13 cellular contexts compared by ENCODE assay signal in the genomic region with DNA sequence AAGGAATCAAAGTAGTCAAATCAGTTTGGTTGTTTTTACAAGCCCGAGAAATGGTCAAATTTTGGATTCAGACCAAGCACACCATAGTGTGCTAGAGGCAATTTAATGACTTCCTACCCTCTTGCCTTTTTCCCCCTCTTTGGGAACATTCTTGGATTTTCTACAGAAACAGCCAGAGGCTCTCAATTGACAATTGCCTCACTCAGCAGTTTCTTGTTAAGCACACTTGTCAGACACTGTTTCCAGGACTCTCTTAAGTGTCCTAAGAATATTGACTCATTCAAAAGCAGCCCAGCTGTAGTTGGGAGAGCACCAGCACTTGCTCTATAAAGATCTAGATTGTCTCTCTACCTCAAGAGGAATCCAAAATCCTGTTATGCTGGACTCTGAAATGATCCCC. TPM values are rescaled to one million over a fixed set of nuclear protein-coding genes. Genes with fewer than 3 reads are reported as not detected.
DNase-seq lines count a peak whose midpoint lies in the region; ATAC-seq and TF ChIP-seq lines count a peak whose summit lies in the region.
"Had no signal": no experiment of that assay in that cellular context is flagged by ENCODE, and none has a peak within 500 bp of the region (broad histone marks: within the 10 kb centered on the region; RNA-seq: fewer than 3 reads in every experiment).

No MANE protein-coding gene starts in this region.

- ATAC-seq in left lung (peak; percentile 58), HG03442 (IDR thresholded peaks at IDR 0.05; ENCODE audit: unreplicated experiment) (no peak)

- no peak overlapping the region for H3K27ac Mint-ChIP-seq in MCF 10A (ENCODE audit: low read depth, unreplicated experiment)
- H3K27ac Mint-ChIP-seq: activated CD4-positive, alpha-beta memory T cell treated with anti-CD3 and anti-CD28 coated beads for 36 hours had no signal

- no peaks in the 10 kb centered on the region for H3K9me3 ChIP-seq in breast epithelium
- no peaks in the 10 kb centered on the region for H3K9me3 ChIP-seq in left lung
- H3K9me3 ChIP-seq in Karpas-422 (ENCODE audit: low read length): no peaks in the 10 kb centered on the region
- H3K9me3 ChIP-seq: right atrium auricular region, testis had no signal

- peaks cover 1% of the 10 kb centered on the region for H3K9me3 Mint-ChIP-seq in MCF 10A (ENCODE audit: unreplicated experiment)
- H3K9me3 Mint-ChIP-seq: activated CD4-positive, alpha-beta memory T cell treated with anti-CD3 and anti-CD28 coated beads for 36 hours had no signal

- H3K36me3 Mint-ChIP-seq in MCF 10A (ENCODE audit: insufficient read depth, unreplicated experiment): no peaks in the 10 kb centered on the region
- H3K36me3 Mint-ChIP-seq: activated CD4-positive, alpha-beta memory T cell treated with anti-CD3 and anti-CD28 coated beads for 36 hours had no signal

- BruUV-seq in MCF 10A (replicated peaks; lab: Mats Ljungman, UMichigan): no TSS peak

- intact Hi-C loops in MCF 10A (cut with micrococcal nuclease) (loop anchor here (5.0 kb wide), 1 partner anchor 195 kb away; no protein-coding TSS in a partner anchor), breast epithelium (cut with DNase I; ENCODE audit: low total_unique reads) (no loop called here), left lung (cut with DNase I) (no loop called here)

- TF ChIP-seq CTCF in MCF 10A (IDR thresholded peaks at IDR 0.05; ENCODE audit: unreplicated experiment) (no peak), breast epithelium (IDR thresholded peaks at IDR 0.05) (no peak), left lung (IDR thresholded peaks at IDR 0.05) (no peak), RWPE1 (conservative IDR thresholded peaks at IDR 0.05; ENCODE audit: low read depth) (no peak)

- H3K36me3 ChIP-seq in breast epithelium (no peaks in the 10 kb centered on the region), left lung (no peaks in the 10 kb centered on the region), Karpas-422 (ENCODE audit: insufficient read depth, low read length) (no peaks in the 10 kb centered on the region)
- H3K36me3 ChIP-seq: right atrium auricular region had no signal

- H3K4me3 ChIP-seq in breast epithelium (no peak overlapping the region), left lung (no peak overlapping the region), Karpas-422 (ENCODE audit: low read length) (no peak overlapping the region)
- H3K4me3 ChIP-seq: right atrium auricular region had no signal

- no peaks in the 10 kb centered on the region for H3K27me3 Mint-ChIP-seq in MCF 10A (ENCODE audit: insufficient read depth, unreplicated experiment)

- H3K9ac ChIP-seq in Karpas-422 (ENCODE audit: low read length): no peak overlapping the region

- peaks cover 31% of the 10 kb centered on the region for H3K79me2 ChIP-seq in Karpas-422 (ENCODE audit: low read length)

- H3K27me3 ChIP-seq in breast epithelium (no peaks in the 10 kb centered on the region), left lung (peaks cover 0 to 40% of the 10 kb centered on the region in 2 donors), Karpas-422 (ENCODE audit: low read length) (no peaks in the 10 kb centered on the region)
- H3K27me3 ChIP-seq: right atrium auricular region, testis had no signal

- peaks cover 16% of the 10 kb centered on the region for H3K4me1 Mint-ChIP-seq in MCF 10A (ENCODE audit: insufficient read depth, unreplicated experiment)

- H3K4me1 ChIP-seq in breast epithelium (no peaks in the 10 kb centered on the region), left lung (peaks cover 0 to 27% of the 10 kb centered on the region in 2 donors), Karpas-422 (ENCODE audit: low read length) (peaks cover 14% of the 10 kb centered on the region)

- H3K4me2 ChIP-seq in Karpas-422 (ENCODE audit: low read depth, low read length, poor library complexity, severe bottlenecking): no peak overlapping the region

- CTCF ChIA-PET in MCF 10A (lab: Yijun Ruan, JAX): interaction anchor here (1.7 kb wide), 1 partner anchor 9 kb away, joined by 5 read pairs; no protein-coding TSS in a partner anchor
- CTCF ChIA-PET in RWPE1 (lab: Yijun Ruan, JAX): no interaction called here

- no peaks in the 10 kb centered on the region for H4K20me1 ChIP-seq in Karpas-422 (ENCODE audit: insufficient read depth, low read depth, low read length)

- no peak overlapping the region for H2AFZ ChIP-seq in Karpas-422 (ENCODE audit: low read length)

- DNase-seq in MCF 10A (ENCODE audit: unreplicated experiment) (peak; percentile 33), breast epithelium (ENCODE audit: low spot score in 2 of 2) (no peak), astrocyte of the hippocampus (ENCODE audit: low read depth, low spot score) (peak; percentile 8), left lung (no peak), RWPE1 (ENCODE audit: low spot score) (no peak), Karpas-422 (no peak)
- DNase-seq in stimulated activated CD4-positive, alpha-beta T cell treated with anti-CD3 and anti-CD28 coated beads, Interleukin-4, amount 100 ng/mL, for 24 hours: no peak
- DNase-seq: NCI-H1694 treated with DMSO at 0.1 percent for 48 hours, T-helper 17 cell had no signal

- H3K4me3 Mint-ChIP-seq in MCF 10A (ENCODE audit: unreplicated experiment): no peak overlapping the region

- TF ChIP-seq POLR2A in breast epithelium (IDR thresholded peaks at IDR 0.05): no peak

- no peaks in the 10 kb centered on the region for H3K9me2 ChIP-seq in Karpas-422 (replicated peaks; ENCODE audit: insufficient read depth, low read length)

- POLR2A ChIA-PET in MCF 10A (lab: Yijun Ruan, JAX) (interaction anchor here (0.7 to 1.4 kb wide), 2 partner anchors 30 to 45 kb away, joined by 3 to 4 read pairs; a partner anchor contains a TSS), RWPE1 (lab: Yijun Ruan, JAX; ENCODE audit: low non-redundant PET) (no interaction called here)

- H3K27ac ChIP-seq in breast epithelium: no peak overlapping the region
- no peak overlapping the region for H3K27ac ChIP-seq in left lung
- H3K27ac ChIP-seq in RWPE1: no peak overlapping the region
- no peak overlapping the region for H3K27ac ChIP-seq in Karpas-422 (ENCODE audit: low read length)

RNA-seq across cellular contexts. Expression of a gene that starts 1.5 kb away (rescaled TPM):
- 7.6 and 8.5 TPM in 2 replicates for total RNA-seq in MCF 10A (2022)
- total RNA-seq in breast epithelium: 1 to 10 TPM; 6.0 to 9.5 (median 9.3) TPM
- 1 to 10 TPM; 4.1 to 5.9 TPM for total RNA-seq in left lung
- total RNA-seq in Karpas-422 (2014; rRNA removed; shearing (Covaris generic); ENCODE audit: low replicate concordance): 11.4 and 17.0 TPM in 2 replicates

RNA-seq across cellular contexts. Expression of a gene that starts 44.6 kb away (rescaled TPM):
- total RNA-seq in MCF 10A (2022) (50.4 and 59.4 TPM in 2 replicates), breast epithelium (10 to 100 TPM; 62.3 to 77.0 (median 75.5) TPM), left lung (10 to 100 TPM; 31.9 to 51.7 TPM)
- 42.3 and 77.7 TPM in 2 replicates for total RNA-seq in Karpas-422 (2014; rRNA removed; shearing (Covaris generic); ENCODE audit: low replicate concordance)

Comparison
In these comparisons a context has a peak if more than half of its experiments do, and no peak if none do; other contexts are left out.
1. DNase-seq: peak in MCF 10A (single experiment) and astrocyte of the hippocampus (single experiment); none in breast epithelium (0 of 2), left lung (0 of 2), stimulated activated CD4-positive, alpha-beta T cell treated with anti-CD3 and anti-CD28 coated beads, Interleukin-4, amount 100 ng/mL, for 24 hours (single experiment), RWPE1 (single experiment) and Karpas-422 (single experiment).